Comparison of ENCODE assay signal across 10 cellular contexts in genomic region chr15:74364936-74365618, GRCh38. TPM values are rescaled to one million over a fixed set of nuclear protein-coding genes. Genes with fewer than 3 reads are reported as not detected.
DNase-seq lines count a peak whose midpoint lies in the region; ATAC-seq and TF ChIP-seq lines count a peak whose summit lies in the region.
"Had no signal": no experiment of that assay in that cellular context is flagged by ENCODE, and none has a peak within 500 bp of the region (broad histone marks: within the 10 kb centered on the region; RNA-seq: fewer than 3 reads in every experiment).

No MANE protein-coding gene starts in this region.

- H3K4me3 ChIP-seq in lower lobe of right lung (peak overlapping the region; percentile 63), thoracic aorta (peak overlapping the region; percentile 71)

- H3K27me3 ChIP-seq in lower lobe of right lung (ENCODE audit: low read depth): peaks cover 31% of the 10 kb centered on the region
- H3K27me3 ChIP-seq in thoracic aorta (replicated peaks; ENCODE audit: insufficient read depth): peaks cover 5% of the 10 kb centered on the region

- ATAC-seq in lower lobe of right lung: peak in 1 of 2 donors; percentile 5
- no peak for ATAC-seq in thoracic aorta (ENCODE audit: insufficient number of reproducible peaks, low FRiP score, low read depth)
- ATAC-seq in GM21390 (IDR thresholded peaks at IDR 0.05; ENCODE audit: unreplicated experiment): no peak

- no peaks in the 10 kb centered on the region for H3K36me3 Mint-ChIP-seq in activated T-cell treated with anti-CD3 and anti-CD28 coated beads, Interleukin-2, amount 50 U/mL, for 24 hours (ENCODE audit: low read depth)
- no peaks in the 10 kb centered on the region for H3K36me3 Mint-ChIP-seq in chondrocyte (ENCODE audit: low read depth)

- H3K4me3 Mint-ChIP-seq in activated T-cell treated with anti-CD3 and anti-CD28 coated beads, Interleukin-2, amount 50 U/mL, for 24 hours: peak overlapping the region; percentile 55
- H3K4me3 Mint-ChIP-seq in chondrocyte (ENCODE audit: unreplicated experiment): peak overlapping the region; percentile 63

- H3K36me3 ChIP-seq in lower lobe of right lung (no peaks in the 10 kb centered on the region), thoracic aorta (no peaks in the 10 kb centered on the region)

- H3K4me1 ChIP-seq in lower lobe of right lung (peaks cover 13% of the 10 kb centered on the region), thoracic aorta (ENCODE audit: control insufficient read depth in 1 of 2, low read depth in 2 of 2) (peaks cover 0 to 10% of the 10 kb centered on the region in 2 donors)

- H3K4me1 Mint-ChIP-seq in activated T-cell treated with anti-CD3 and anti-CD28 coated beads, Interleukin-2, amount 50 U/mL, for 24 hours (ENCODE audit: low read depth): peaks cover 4% of the 10 kb centered on the region
- peaks cover 5% of the 10 kb centered on the region for H3K4me1 Mint-ChIP-seq in chondrocyte (ENCODE audit: low read depth)

- H3K27ac ChIP-seq in lower lobe of right lung (peak overlapping the region; percentile 60), thoracic aorta (no peak overlapping the region)

- intact Hi-C loops in lower lobe of right lung (cut with DNase I): no loop called here

- no peak overlapping the region for H3K27ac Mint-ChIP-seq in activated T-cell treated with anti-CD3 and anti-CD28 coated beads, Interleukin-2, amount 50 U/mL, for 24 hours
- H3K27ac Mint-ChIP-seq in chondrocyte (ENCODE audit: unreplicated experiment): peak overlapping the region; percentile 81

- H3K9me3 Mint-ChIP-seq in activated T-cell treated with anti-CD3 and anti-CD28 coated beads, Interleukin-2, amount 50 U/mL, for 24 hours: no peaks in the 10 kb centered on the region
- no peaks in the 10 kb centered on the region for H3K9me3 Mint-ChIP-seq in chondrocyte (ENCODE audit: low read depth)

- no peak for DNase-seq in activated T-cell treated with anti-CD3 and anti-CD28 coated beads, Interleukin-2, amount 50 U/mL, for 24 hours
- DNase-seq in activated T-cell treated with anti-CD3 and anti-CD28 coated beads, Interleukin-2, amount 50 U/mL, for 48 hours: no peak
- no peak for DNase-seq in chondrocyte (ENCODE audit: low spot score)
- DNase-seq in lower lobe of right lung: no peak
- DNase-seq in thoracic aorta (ENCODE audit: low spot score): no peak
- DNase-seq in NCI-H748 treated with DMSO at 0.1 percent for 48 hours (lab: John Stamatoyannopoulos, UW): no peak
- no peak for DNase-seq in NCI-H1436 (lab: John Stamatoyannopoulos, UW)
- DNase-seq: AML-193, NCI-H2171 had no signal

- H3K9me3 ChIP-seq in lower lobe of right lung (no peaks in the 10 kb centered on the region), thoracic aorta (no peaks in the 10 kb centered on the region)

- TF ChIP-seq CTCF in chondrocyte (IDR thresholded peaks at IDR 0.05) (no peak), lower lobe of right lung (IDR thresholded peaks at IDR 0.05) (no peak), thoracic aorta (IDR thresholded peaks at IDR 0.05) (no peak)

- peaks cover 40% of the 10 kb centered on the region for H3K27me3 Mint-ChIP-seq in activated T-cell treated with anti-CD3 and anti-CD28 coated beads, Interleukin-2, amount 50 U/mL, for 24 hours
- peaks cover 18% of the 10 kb centered on the region for H3K27me3 Mint-ChIP-seq in chondrocyte (ENCODE audit: low read depth)

RNA-seq across cellular contexts. Expression of gene CYP11A1, which starts 2.4 kb away (rescaled TPM):
- total RNA-seq in chondrocyte (0.32 to 0.54 TPM in 2 of 3 replicates, not detected in the other), lower lobe of right lung (0.59 TPM), thoracic aorta (not detected)
